Comparison of ENCODE assay signal across 1 cellular context in genomic region chr22:19176175-19176630, GRCh38.
TF ChIP-seq lines count a peak whose summit lies in the region.

No MANE protein-coding gene starts in this region.

TF ChIP-seq in GM12878, 131 proteins besides CTCF, POLR2A, EP300 and RAD21:
- TF ChIP-seq SMAD1 (IDR thresholded peaks at IDR 0.05; ENCODE audit: low read depth, partially characterized antibody) = no peak
- no peak for TF ChIP-seq ZNF592 (IDR thresholded peaks at IDR 0.05)
- no peak for TF ChIP-seq ESRRA (IDR thresholded peaks at IDR 0.05; ENCODE audit: low read length)
- TF ChIP-seq SP1 (IDR thresholded peaks at IDR 0.05; ENCODE audit: low read depth, low read length) = no peak
- TF ChIP-seq CEBPB (IDR thresholded peaks at IDR 0.05; ENCODE audit: borderline replicate concordance in 1 of 2, low read depth in 2 of 2, low read length in 2 of 2) = no peak
- TF ChIP-seq, protein P1, sequence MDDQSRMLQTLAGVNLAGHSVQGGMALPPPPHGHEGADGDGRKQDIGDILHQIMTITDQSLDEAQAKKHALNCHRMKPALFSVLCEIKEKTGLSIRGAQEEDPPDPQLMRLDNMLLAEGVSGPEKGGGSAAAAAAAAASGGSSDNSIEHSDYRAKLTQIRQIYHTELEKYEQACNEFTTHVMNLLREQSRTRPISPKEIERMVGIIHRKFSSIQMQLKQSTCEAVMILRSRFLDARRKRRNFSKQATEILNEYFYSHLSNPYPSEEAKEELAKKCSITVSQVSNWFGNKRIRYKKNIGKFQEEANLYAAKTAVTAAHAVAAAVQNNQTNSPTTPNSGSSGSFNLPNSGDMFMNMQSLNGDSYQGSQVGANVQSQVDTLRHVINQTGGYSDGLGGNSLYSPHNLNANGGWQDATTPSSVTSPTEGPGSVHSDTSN (IDR thresholded peaks at IDR 0.05; ENCODE audit: insufficient replicate concordance, low read depth, low read length) = no peak
